ENCODE assay signal across 1 cellular context in the genomic region with DNA sequence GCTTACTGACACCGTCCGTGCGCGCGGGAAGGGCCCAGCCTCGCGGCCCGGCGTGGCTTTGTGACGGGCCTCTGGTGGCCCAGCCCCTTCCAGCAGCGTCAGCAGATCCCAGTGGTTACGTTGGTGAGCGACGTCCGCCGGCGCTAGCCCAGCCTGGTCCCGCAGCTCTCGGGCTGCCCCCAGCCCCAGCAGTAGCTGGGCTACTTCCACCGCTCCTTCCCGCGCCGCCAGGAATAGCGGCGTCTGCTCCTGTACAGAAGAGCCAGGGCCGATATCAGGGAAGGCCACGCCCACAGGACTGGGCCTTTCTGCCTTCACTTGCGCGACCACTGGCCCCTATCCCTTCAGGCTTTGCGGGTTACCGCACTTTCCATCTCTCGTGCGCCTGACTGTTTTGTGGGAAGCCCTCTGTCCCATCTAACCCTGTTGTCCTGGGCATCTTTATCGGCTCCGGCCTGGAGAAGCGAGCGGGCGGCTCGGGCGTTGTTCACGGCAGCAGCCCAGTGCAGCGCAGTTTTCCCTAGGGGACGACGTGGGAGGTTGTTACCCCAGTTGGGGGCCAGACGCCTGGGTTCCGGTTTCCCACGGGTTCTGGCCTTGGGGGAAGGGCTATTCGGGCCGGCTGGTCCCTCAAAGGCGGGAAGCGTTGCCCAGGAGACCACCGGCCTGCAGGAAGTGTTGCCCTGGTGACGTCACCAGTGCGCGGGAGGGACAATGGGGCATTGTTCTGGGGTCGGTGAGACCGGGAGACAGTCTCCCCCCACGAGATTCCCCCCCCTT.
A peak's percentile ranks its signal among the peaks of the same experiment; 100 is the strongest.
TF ChIP-seq lines count a peak whose summit lies in the region.

No MANE protein-coding gene starts in this region.

TF ChIP-seq in K562, 482 proteins besides CTCF, POLR2A, EP300 and RAD21 (continued from another document and continues in another):
- TF ChIP-seq, protein P1, sequence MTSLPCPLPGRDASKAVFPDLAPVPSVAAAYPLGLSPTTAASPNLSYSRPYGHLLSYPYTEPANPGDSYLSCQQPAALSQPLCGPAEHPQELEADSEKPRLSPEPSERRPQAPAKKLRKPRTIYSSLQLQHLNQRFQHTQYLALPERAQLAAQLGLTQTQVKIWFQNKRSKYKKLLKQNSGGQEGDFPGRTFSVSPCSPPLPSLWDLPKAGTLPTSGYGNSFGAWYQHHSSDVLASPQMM (CRISPR knock-in tag; IDR thresholded peaks at IDR 0.05), result no peak
- no peak for TF ChIP-seq NRF1 (conservative IDR thresholded peaks at IDR 0.05 in 1 of 2, IDR thresholded peaks at IDR 0.05 in 1 of 2)
- TF ChIP-seq RB1 (IDR thresholded peaks at IDR 0.05; ENCODE audit: low read depth), result peak; percentile 98
- peak; percentile 88; the same call in 1 of the 2 replicates for TF ChIP-seq CHCHD3 (CRISPR knock-in tag; IDR thresholded peaks at IDR 0.05)
- TF ChIP-seq, protein P2, sequence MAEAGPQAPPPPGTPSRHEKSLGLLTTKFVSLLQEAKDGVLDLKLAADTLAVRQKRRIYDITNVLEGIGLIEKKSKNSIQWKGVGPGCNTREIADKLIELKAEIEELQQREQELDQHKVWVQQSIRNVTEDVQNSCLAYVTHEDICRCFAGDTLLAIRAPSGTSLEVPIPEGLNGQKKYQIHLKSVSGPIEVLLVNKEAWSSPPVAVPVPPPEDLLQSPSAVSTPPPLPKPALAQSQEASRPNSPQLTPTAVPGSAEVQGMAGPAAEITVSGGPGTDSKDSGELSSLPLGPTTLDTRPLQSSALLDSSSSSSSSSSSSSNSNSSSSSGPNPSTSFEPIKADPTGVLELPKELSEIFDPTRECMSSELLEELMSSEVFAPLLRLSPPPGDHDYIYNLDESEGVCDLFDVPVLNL (CRISPR knock-in tag; IDR thresholded peaks at IDR 0.05; ENCODE audit: low read depth), result 0 out of 2 replicates have a peak, but pooled peaks have one; percentile 40
- no peak for TF ChIP-seq ZNF644 (tag; IDR thresholded peaks at IDR 0.05; ENCODE audit: low read depth)
- TF ChIP-seq, protein P3, sequence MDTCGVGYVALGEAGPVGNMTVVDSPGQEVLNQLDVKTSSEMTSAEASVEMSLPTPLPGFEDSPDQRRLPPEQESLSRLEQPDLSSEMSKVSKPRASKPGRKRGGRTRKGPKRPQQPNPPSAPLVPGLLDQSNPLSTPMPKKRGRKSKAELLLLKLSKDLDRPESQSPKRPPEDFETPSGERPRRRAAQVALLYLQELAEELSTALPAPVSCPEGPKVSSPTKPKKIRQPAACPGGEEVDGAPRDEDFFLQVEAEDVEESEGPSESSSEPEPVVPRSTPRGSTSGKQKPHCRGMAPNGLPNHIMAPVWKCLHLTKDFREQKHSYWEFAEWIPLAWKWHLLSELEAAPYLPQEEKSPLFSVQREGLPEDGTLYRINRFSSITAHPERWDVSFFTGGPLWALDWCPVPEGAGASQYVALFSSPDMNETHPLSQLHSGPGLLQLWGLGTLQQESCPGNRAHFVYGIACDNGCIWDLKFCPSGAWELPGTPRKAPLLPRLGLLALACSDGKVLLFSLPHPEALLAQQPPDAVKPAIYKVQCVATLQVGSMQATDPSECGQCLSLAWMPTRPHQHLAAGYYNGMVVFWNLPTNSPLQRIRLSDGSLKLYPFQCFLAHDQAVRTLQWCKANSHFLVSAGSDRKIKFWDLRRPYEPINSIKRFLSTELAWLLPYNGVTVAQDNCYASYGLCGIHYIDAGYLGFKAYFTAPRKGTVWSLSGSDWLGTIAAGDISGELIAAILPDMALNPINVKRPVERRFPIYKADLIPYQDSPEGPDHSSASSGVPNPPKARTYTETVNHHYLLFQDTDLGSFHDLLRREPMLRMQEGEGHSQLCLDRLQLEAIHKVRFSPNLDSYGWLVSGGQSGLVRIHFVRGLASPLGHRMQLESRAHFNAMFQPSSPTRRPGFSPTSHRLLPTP (IDR thresholded peaks at IDR 0.05; ENCODE audit: borderline replicate concordance, extremely low read depth, insufficient read length), result no peak
- no peak for TF ChIP-seq ZNF830 (CRISPR knock-in tag; IDR thresholded peaks at IDR 0.05)
- peak; percentile 93 for TF ChIP-seq PML (IDR thresholded peaks at IDR 0.05; ENCODE audit: low read length)
- TF ChIP-seq ZNF143 (CRISPR knock-in tag; IDR thresholded peaks at IDR 0.05), result no peak
- TF ChIP-seq ETV6 (IDR thresholded peaks at IDR 0.05; ENCODE audit: borderline replicate concordance in 1 of 2, low read depth in 2 of 2, low read length in 1 of 2), result no peak; a peak in 2 of 4 replicates
- TF ChIP-seq ETV6 (CRISPR knock-in tag; IDR thresholded peaks at IDR 0.05; ENCODE audit: borderline replicate concordance), result 0 out of 2 replicates have a peak, but pooled peaks have one; percentile 70
- TF ChIP-seq, protein P4, sequence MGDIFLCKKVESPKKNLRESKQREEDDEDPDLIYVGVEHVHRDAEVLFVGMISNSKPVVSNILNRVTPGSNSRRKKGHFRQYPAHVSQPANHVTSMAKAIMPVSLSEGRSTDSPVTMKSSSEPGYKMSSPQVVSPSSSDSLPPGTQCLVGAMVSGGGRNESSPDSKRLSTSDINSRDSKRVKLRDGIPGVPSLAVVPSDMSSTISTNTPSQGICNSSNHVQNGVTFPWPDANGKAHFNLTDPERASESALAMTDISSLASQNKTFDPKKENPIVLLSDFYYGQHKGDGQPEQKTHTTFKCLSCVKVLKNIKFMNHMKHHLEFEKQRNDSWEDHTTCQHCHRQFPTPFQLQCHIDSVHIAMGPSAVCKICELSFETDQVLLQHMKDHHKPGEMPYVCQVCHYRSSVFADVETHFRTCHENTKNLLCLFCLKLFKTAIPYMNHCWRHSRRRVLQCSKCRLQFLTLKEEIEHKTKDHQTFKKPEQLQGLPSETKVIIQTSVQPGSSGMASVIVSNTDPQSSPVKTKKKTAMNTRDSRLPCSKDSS (IDR thresholded peaks at IDR 0.05; ENCODE audit: low read depth, partially characterized antibody), result no peak
- peak; percentile 38; the same call in 1 of the 2 replicates for TF ChIP-seq NR2F6 (CRISPR knock-in tag; IDR thresholded peaks at IDR 0.05)
- no peak; the same call in 1 of the 2 replicates for TF ChIP-seq NFIX (CRISPR knock-in tag; IDR thresholded peaks at IDR 0.05; ENCODE audit: low read depth)
- TF ChIP-seq CCNT2 (IDR thresholded peaks at IDR 0.05; ENCODE audit: borderline replicate concordance, extremely low read depth, insufficient read length, low read depth, low read length), result no peak
- TF ChIP-seq, protein P5, sequence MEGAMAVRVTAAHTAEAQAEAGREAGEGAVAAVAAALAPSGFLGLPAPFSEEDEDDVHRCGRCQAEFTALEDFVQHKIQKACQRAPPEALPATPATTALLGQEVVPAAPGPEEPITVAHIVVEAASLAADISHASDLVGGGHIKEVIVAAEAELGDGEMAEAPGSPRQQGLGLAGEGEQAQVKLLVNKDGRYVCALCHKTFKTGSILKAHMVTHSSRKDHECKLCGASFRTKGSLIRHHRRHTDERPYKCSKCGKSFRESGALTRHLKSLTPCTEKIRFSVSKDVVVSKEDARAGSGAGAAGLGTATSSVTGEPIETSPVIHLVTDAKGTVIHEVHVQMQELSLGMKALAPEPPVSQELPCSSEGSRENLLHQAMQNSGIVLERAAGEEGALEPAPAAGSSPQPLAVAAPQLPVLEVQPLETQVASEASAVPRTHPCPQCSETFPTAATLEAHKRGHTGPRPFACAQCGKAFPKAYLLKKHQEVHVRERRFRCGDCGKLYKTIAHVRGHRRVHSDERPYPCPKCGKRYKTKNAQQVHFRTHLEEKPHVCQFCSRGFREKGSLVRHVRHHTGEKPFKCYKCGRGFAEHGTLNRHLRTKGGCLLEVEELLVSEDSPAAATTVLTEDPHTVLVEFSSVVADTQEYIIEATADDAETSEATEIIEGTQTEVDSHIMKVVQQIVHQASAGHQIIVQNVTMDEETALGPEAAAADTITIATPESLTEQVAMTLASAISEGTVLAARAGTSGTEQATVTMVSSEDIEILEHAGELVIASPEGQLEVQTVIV (CRISPR knock-in tag; IDR thresholded peaks at IDR 0.05; ENCODE audit: borderline replicate concordance), result no peak
- TF ChIP-seq, protein P6, sequence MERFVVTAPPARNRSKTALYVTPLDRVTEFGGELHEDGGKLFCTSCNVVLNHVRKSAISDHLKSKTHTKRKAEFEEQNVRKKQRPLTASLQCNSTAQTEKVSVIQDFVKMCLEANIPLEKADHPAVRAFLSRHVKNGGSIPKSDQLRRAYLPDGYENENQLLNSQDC (CRISPR knock-in tag; IDR thresholded peaks at IDR 0.05), result 0 out of 2 replicates have a peak, but pooled peaks have one; percentile 3
- peak; percentile 33; the same call in 1 of the 2 replicates for TF ChIP-seq TARDBP (IDR thresholded peaks at IDR 0.05)
- TF ChIP-seq RBM25 (IDR thresholded peaks at IDR 0.05; ENCODE audit: low read depth, low read length, severe bottlenecking), result no peak
- peak; percentile 53; the same call in 1 of the 2 replicates for TF ChIP-seq ERF (CRISPR knock-in tag; IDR thresholded peaks at IDR 0.05)
- TF ChIP-seq ZNF707 (CRISPR knock-in tag; conservative IDR thresholded peaks at IDR 0.05), result no peak
- peak; percentile 99 for TF ChIP-seq ZFX (CRISPR knock-in tag; IDR thresholded peaks at IDR 0.05)
- TF ChIP-seq NR4A1 (CRISPR knock-in tag; IDR thresholded peaks at IDR 0.05), result 0 out of 2 replicates have a peak, but pooled peaks have one; percentile 66
- TF ChIP-seq NR4A1 (tag; IDR thresholded peaks at IDR 0.05), result peak; percentile 59; the same call in 1 of the 2 replicates
- TF ChIP-seq HLTF (IDR thresholded peaks at IDR 0.05), result 0 out of 2 replicates have a peak, but pooled peaks have one; percentile 20
- TF ChIP-seq ZNF282 (CRISPR knock-in tag; IDR thresholded peaks at IDR 0.05), result 0 out of 2 replicates have a peak, but pooled peaks have one; percentile 1
- TF ChIP-seq RBM14 (IDR thresholded peaks at IDR 0.05; ENCODE audit: borderline replicate concordance, insufficient read depth, low read depth, low read length), result no peak
- no peak for TF ChIP-seq PTRF (tag; IDR thresholded peaks at IDR 0.05)
- TF ChIP-seq, protein P7, sequence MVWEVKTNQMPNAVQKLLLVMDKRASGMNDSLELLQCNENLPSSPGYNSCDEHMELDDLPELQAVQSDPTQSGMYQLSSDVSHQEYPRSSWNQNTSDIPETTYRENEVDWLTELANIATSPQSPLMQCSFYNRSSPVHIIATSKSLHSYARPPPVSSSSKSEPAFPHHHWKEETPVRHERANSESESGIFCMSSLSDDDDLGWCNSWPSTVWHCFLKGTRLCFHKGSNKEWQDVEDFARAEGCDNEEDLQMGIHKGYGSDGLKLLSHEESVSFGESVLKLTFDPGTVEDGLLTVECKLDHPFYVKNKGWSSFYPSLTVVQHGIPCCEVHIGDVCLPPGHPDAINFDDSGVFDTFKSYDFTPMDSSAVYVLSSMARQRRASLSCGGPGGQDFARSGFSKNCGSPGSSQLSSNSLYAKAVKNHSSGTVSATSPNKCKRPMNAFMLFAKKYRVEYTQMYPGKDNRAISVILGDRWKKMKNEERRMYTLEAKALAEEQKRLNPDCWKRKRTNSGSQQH (CRISPR knock-in tag; IDR thresholded peaks at IDR 0.05), result no peak
- no peak for TF ChIP-seq ZNF444 (CRISPR knock-in tag; IDR thresholded peaks at IDR 0.05)
- TF ChIP-seq CEBPB (tag; IDR thresholded peaks at IDR 0.05), result no peak
- TF ChIP-seq ZNF780A (CRISPR knock-in tag; IDR thresholded peaks at IDR 0.05), result no peak
- no peak for TF ChIP-seq NCOA2 (IDR thresholded peaks at IDR 0.05; ENCODE audit: partially characterized antibody in 2 of 2)
- TF ChIP-seq TAF9B (IDR thresholded peaks at IDR 0.05; ENCODE audit: partially characterized antibody), result peak; percentile 75
- peak; percentile 39; the same call in 1 of the 2 replicates for TF ChIP-seq ZNF76 (CRISPR knock-in tag; IDR thresholded peaks at IDR 0.05; ENCODE audit: borderline replicate concordance)
- TF ChIP-seq BHLHE40 (IDR thresholded peaks at IDR 0.05; ENCODE audit: low read length), result no peak; the same call in 1 of the 2 replicates
- no peak for TF ChIP-seq DIDO1 (tag; IDR thresholded peaks at IDR 0.05; ENCODE audit: low read depth)
- peak in 1 of 2 experiments; percentile 52; a peak in 2 of 4 replicates for TF ChIP-seq FOXA3 (CRISPR knock-in tag; conservative IDR thresholded peaks at IDR 0.05 in 1 of 2, IDR thresholded peaks at IDR 0.05 in 1 of 2)
- TF ChIP-seq, protein P8, sequence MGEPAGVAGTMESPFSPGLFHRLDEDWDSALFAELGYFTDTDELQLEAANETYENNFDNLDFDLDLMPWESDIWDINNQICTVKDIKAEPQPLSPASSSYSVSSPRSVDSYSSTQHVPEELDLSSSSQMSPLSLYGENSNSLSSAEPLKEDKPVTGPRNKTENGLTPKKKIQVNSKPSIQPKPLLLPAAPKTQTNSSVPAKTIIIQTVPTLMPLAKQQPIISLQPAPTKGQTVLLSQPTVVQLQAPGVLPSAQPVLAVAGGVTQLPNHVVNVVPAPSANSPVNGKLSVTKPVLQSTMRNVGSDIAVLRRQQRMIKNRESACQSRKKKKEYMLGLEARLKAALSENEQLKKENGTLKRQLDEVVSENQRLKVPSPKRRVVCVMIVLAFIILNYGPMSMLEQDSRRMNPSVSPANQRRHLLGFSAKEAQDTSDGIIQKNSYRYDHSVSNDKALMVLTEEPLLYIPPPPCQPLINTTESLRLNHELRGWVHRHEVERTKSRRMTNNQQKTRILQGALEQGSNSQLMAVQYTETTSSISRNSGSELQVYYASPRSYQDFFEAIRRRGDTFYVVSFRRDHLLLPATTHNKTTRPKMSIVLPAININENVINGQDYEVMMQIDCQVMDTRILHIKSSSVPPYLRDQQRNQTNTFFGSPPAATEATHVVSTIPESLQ (CRISPR knock-in tag; IDR thresholded peaks at IDR 0.05), result no peak
- TF ChIP-seq, protein P9, sequence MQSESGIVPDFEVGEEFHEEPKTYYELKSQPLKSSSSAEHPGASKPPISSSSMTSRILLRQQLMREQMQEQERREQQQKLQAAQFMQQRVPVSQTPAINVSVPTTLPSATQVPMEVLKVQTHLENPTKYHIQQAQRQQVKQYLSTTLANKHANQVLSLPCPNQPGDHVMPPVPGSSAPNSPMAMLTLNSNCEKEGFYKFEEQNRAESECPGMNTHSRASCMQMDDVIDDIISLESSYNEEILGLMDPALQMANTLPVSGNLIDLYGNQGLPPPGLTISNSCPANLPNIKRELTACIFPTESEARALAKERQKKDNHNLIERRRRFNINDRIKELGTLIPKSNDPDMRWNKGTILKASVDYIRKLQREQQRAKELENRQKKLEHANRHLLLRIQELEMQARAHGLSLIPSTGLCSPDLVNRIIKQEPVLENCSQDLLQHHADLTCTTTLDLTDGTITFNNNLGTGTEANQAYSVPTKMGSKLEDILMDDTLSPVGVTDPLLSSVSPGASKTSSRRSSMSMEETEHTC (IDR thresholded peaks at IDR 0.05), result 0 out of 2 replicates have a peak, but pooled peaks have one; percentile 43
- no peak for TF ChIP-seq KLF1 (tag; IDR thresholded peaks at IDR 0.05)
- peak; percentile 98 for TF ChIP-seq CXXC5 (CRISPR knock-in tag; IDR thresholded peaks at IDR 0.05)
- TF ChIP-seq MED1 (CRISPR knock-in tag; IDR thresholded peaks at IDR 0.05; ENCODE audit: borderline replicate concordance), result no peak
- peak; percentile 90 for TF ChIP-seq POLR2AphosphoS5 (IDR thresholded peaks at IDR 0.05; ENCODE audit: control insufficient read depth, insufficient read depth, low read depth, low read length)
- TF ChIP-seq MCM2 (IDR thresholded peaks at IDR 0.05; ENCODE audit: low read depth), result no peak
